Comparison of ENCODE assay signal across 10 cellular contexts in the genomic region with DNA sequence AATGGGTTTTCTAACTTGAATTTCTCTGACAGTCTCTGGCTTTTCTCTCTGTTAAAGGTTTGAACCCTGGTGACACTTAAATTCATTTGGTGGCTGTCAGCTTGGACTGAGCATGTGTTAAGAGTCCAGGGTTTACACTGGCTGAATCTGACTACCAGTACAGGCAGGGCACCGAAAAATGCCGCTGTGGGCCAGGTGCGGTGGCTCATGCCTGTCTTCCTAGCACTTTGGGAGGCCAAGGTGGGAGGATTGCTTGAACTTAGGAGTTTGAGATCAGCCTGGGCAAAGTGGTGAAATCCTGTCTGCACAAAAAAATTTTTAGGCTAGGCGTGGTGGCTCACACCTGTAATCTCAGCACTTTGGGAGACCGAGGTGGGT. TPM values are rescaled to one million over a fixed set of nuclear protein-coding genes. Genes with fewer than 3 reads are reported as not detected.
DNase-seq lines count a peak whose midpoint lies in the region; ATAC-seq and TF ChIP-seq lines count a peak whose summit lies in the region.
"Had no signal": no experiment of that assay in that cellular context is flagged by ENCODE, and none has a peak within 500 bp of the region (broad histone marks: within the 10 kb centered on the region; RNA-seq: fewer than 3 reads in every experiment).

No MANE protein-coding gene starts in this region.

- H3K36me3 ChIP-seq in iPS-20b (ENCODE audit: insufficient read depth, low read depth, low read length) (peaks cover 44% of the 10 kb centered on the region), stomach (peaks cover 13 to 26% (median 24%) of the 10 kb centered on the region in 4 donors)
- H3K36me3 ChIP-seq: uterus had no signal

- intact Hi-C loops in activated T-helper 2 cell treated with anti-CD3 and anti-CD28 coated beads, Interferon-gamma antibody, Interleukin-2, Interleukin-4, amounts not matched to agents 10 μg/mL and 5 μg/mL and 100 μg/mL, durations not matched to agents 14 hours and 24 hours and 36 hours (cut with micrococcal nuclease) = loop anchor here (10.0 kb wide), 1 partner anchor 1032 kb away; a partner anchor contains a TSS
- intact Hi-C loops in stomach (cut with DNase I; ENCODE audit: low total_unique reads) = loop anchor here (10.0 kb wide), 1 partner anchor 762 kb away; no protein-coding TSS in a partner anchor

- H3K4me3 ChIP-seq in iPS-20b (ENCODE audit: low read length) = peak overlapping the region; percentile 94
- H3K4me3 ChIP-seq in stomach = peak overlapping the region; percentile 84 to 90 (median 88)

- H3K27ac Mint-ChIP-seq in activated T-helper 2 cell treated with anti-CD3 and anti-CD28 coated beads, Interferon-gamma antibody, Interleukin-2, Interleukin-4, amounts not matched to agents 10 μg/mL and 5 μg/mL and 100 μg/mL, durations not matched to agents 14 hours and 24 hours and 36 hours = no peak overlapping the region

- TF ChIP-seq EP300 in stomach (IDR thresholded peaks at IDR 0.05) = no peak

- H3K4me3 Mint-ChIP-seq in activated T-helper 2 cell treated with anti-CD3 and anti-CD28 coated beads, Interferon-gamma antibody, Interleukin-2, Interleukin-4, amounts not matched to agents 10 μg/mL and 5 μg/mL and 100 μg/mL, durations not matched to agents 14 hours and 24 hours and 36 hours (ENCODE audit: low read depth) = peak overlapping the region; percentile 96

- H3K9me3 ChIP-seq in iPS-20b (ENCODE audit: insufficient read depth, low read depth, low read length) = no peaks in the 10 kb centered on the region
- no peaks in the 10 kb centered on the region for H3K9me3 ChIP-seq in stomach
- H3K9me3 ChIP-seq: neutrophil, uterus had no signal

- 55 to 78% (median 65%) methylated on average over 5 of the region's 5 CpGs for WGBS in stomach, 5 donors

- H3K4me1 ChIP-seq in iPS-20b (ENCODE audit: insufficient read depth, low read length) (peaks cover 23% of the 10 kb centered on the region), stomach (peaks cover 55 to 73% (median 71%) of the 10 kb centered on the region in 4 donors)

- no peaks in the 10 kb centered on the region for H3K9me3 Mint-ChIP-seq in activated T-helper 2 cell treated with anti-CD3 and anti-CD28 coated beads, Interferon-gamma antibody, Interleukin-2, Interleukin-4, amounts not matched to agents 10 μg/mL and 5 μg/mL and 100 μg/mL, durations not matched to agents 14 hours and 24 hours and 36 hours

- ATAC-seq in GM19351 (IDR thresholded peaks at IDR 0.05; ENCODE audit: unreplicated experiment) = no peak

- peak overlapping the region; percentile 95; the same call in 1 of the 2 replicates for H3K9ac ChIP-seq in iPS-20b (ENCODE audit: low read depth, low read length)

- H3K27me3 ChIP-seq in iPS-20b (ENCODE audit: insufficient read depth, low read length) = no peaks in the 10 kb centered on the region
- no peaks in the 10 kb centered on the region for H3K27me3 ChIP-seq in stomach
- H3K27me3 ChIP-seq: neutrophil, uterus had no signal

- TF ChIP-seq CTCF in stomach (IDR thresholded peaks at IDR 0.05) = no peak

- peaks cover 60% of the 10 kb centered on the region for H3K36me3 Mint-ChIP-seq in activated T-helper 2 cell treated with anti-CD3 and anti-CD28 coated beads, Interferon-gamma antibody, Interleukin-2, Interleukin-4, amounts not matched to agents 10 μg/mL and 5 μg/mL and 100 μg/mL, durations not matched to agents 14 hours and 24 hours and 36 hours (ENCODE audit: low read depth)

- H3K27ac ChIP-seq in iPS-20b (ENCODE audit: low read length) (no peak overlapping the region), stomach (peak overlapping the region; percentile 48 to 97 (median 94))
- H3K27ac ChIP-seq: neutrophil had no signal

- TF ChIP-seq POLR2A in stomach (IDR thresholded peaks at IDR 0.05) = no peak

- peaks cover 49% of the 10 kb centered on the region for H3K4me1 Mint-ChIP-seq in activated T-helper 2 cell treated with anti-CD3 and anti-CD28 coated beads, Interferon-gamma antibody, Interleukin-2, Interleukin-4, amounts not matched to agents 10 μg/mL and 5 μg/mL and 100 μg/mL, durations not matched to agents 14 hours and 24 hours and 36 hours (ENCODE audit: low read depth)

- peak; percentile 53 for DNase-seq in activated CD8-positive, alpha-beta memory T cell treated with anti-CD3 and anti-CD28 coated beads for 24 hours
- DNase-seq in activated CD8-positive, alpha-beta memory T cell treated with anti-CD3 and anti-CD28 coated beads, Interleukin-2, amount 50 U/mL, for 4 hours = no peak
- DNase-seq in activated T-helper 2 cell treated with anti-CD3 and anti-CD28 coated beads, Interferon-gamma antibody, Interleukin-2, Interleukin-4, amounts not matched to agents 10 μg/mL and 5 μg/mL and 100 μg/mL, durations not matched to agents 14 hours and 24 hours and 36 hours (ENCODE audit: low spot score) = no peak
- DNase-seq in stomach (no peak), SHP77 treated with DMSO at 0.1 percent for 48 hours (lab: John Stamatoyannopoulos, UW) (no peak)
- no peak for DNase-seq in activated effector memory CD4-positive, alpha-beta T cell treated with anti-CD3 and anti-CD28 coated beads, Interleukin-2, amount 50 U/mL, for 16 hours
- DNase-seq: uterus had no signal

- H3K27me3 Mint-ChIP-seq in activated T-helper 2 cell treated with anti-CD3 and anti-CD28 coated beads, Interferon-gamma antibody, Interleukin-2, Interleukin-4, amounts not matched to agents 10 μg/mL and 5 μg/mL and 100 μg/mL, durations not matched to agents 14 hours and 24 hours and 36 hours (ENCODE audit: low read depth) = no peaks in the 10 kb centered on the region

RNA-seq across cellular contexts. Expression of a gene that starts 1.8 kb away (rescaled TPM):
- 235 and 238 TPM in 2 replicates for total RNA-seq in activated T-helper 2 cell treated with anti-CD3 and anti-CD28 coated beads, Interferon-gamma antibody, Interleukin-2, Interleukin-4, amounts not matched to agents 10 μg/mL and 5 μg/mL and 100 μg/mL, durations not matched to agents 14 hours and 24 hours and 36 hours
- 10 to 100 TPM in 3 of 5 donors, 1 to 10 TPM in 1, under 1 TPM in 1; 0.58 to 76.4 (median 30.4) TPM for total RNA-seq in stomach
- 10 to 100 TPM; 31.8 to 57.9 (median 47.2) TPM for polyA plus RNA-seq in stomach

RNA-seq across cellular contexts. Expression of a gene that starts 4.2 kb away (rescaled TPM):
- total RNA-seq in activated T-helper 2 cell treated with anti-CD3 and anti-CD28 coated beads, Interferon-gamma antibody, Interleukin-2, Interleukin-4, amounts not matched to agents 10 μg/mL and 5 μg/mL and 100 μg/mL, durations not matched to agents 14 hours and 24 hours and 36 hours = 36.1 and 37.4 TPM in 2 replicates
- total RNA-seq in stomach = 10 to 100 TPM; 15.8 to 34.5 (median 18.3) TPM
- 10 to 100 TPM in 2 of 3 donors, 1 to 10 TPM in 1; 9.3 to 12.4 (median 10.5) TPM for polyA plus RNA-seq in stomach
